8 cellular contexts compared by ENCODE assay signal in the genomic region with DNA sequence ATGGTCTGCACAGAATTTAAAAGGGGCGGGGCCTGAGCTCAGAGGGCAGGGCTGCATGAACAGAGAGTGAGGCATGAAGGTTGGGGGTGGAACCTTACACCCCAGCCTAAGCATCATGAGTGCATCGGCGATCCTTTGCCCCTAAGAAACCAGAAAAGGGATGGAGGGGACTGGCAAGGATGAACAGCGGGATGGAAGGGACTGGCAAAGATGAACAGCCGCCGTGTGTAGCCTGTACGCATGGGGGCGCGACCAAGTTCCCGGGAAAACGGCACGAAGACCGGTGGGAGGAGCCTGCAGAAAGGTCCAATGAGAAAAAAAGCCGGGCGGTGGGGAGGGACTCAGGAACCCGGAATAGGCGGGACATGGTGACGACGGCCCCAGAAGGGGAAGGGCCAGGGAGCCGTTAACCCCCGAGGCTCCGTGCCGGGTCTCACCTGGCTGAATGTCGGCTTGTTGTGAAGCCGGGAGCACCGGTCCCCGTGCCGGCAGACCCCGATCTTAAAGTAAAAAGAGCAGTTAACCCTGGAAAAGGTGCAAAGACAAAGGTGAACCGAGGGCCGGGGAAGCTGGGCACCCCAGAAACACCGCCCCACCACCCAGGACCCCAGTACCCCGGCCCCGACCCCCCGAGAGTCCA. TPM values are rescaled to one million over a fixed set of nuclear protein-coding genes. Genes with fewer than 3 reads are reported as not detected.
DNase-seq lines count a peak whose midpoint lies in the region; ATAC-seq and TF ChIP-seq lines count a peak whose summit lies in the region.

No MANE protein-coding gene starts in this region.

- no peaks in the 10 kb centered on the region for H3K36me3 ChIP-seq in left lung

- H3K4me3 ChIP-seq in left lung: peak overlapping the region; percentile 88

- DNase-seq in NCI-H748 (lab: John Stamatoyannopoulos, UW; ENCODE audit: unreplicated experiment) (peak; percentile 98), dedifferentiated amniotic fluid mesenchymal stem cell (ENCODE audit: extremely low spot score) (peak; percentile 98), left lung (peak; percentile 96 to 97)
- peak; percentile 90 for DNase-seq in activated CD4-positive, alpha-beta T cell treated with anti-CD3 and anti-CD28 coated beads, Interleukin-2, amount 50 U/mL, for 1 hour
- DNase-seq in stimulated activated CD4-positive, alpha-beta T cell treated with anti-CD3 and anti-CD28 coated beads, Interleukin-2, amount 100 ng/mL, for 4 hours (ENCODE audit: low read depth): peak; percentile 90

- no peaks in the 10 kb centered on the region for H3K9me3 ChIP-seq in left lung

- H3K27ac ChIP-seq in 22Rv1 (peak overlapping the region; percentile 98), left lung (peak overlapping the region; percentile 100)

- ATAC-seq in GM18511 (IDR thresholded peaks at IDR 0.05; ENCODE audit: unreplicated experiment) (peak; percentile 43), HG03460 (IDR thresholded peaks at IDR 0.05; ENCODE audit: unreplicated experiment) (peak; percentile 32), left lung (peak; percentile 75)

- intact Hi-C loops in left lung (cut with DNase I): no loop called here

- H3K4me1 ChIP-seq in left lung: peaks cover 18 to 78% of the 10 kb centered on the region in 2 donors

- peak; percentile 56 for TF ChIP-seq CTCF in 22Rv1 (IDR thresholded peaks at IDR 0.05)
- no peak for TF ChIP-seq CTCF in left lung (IDR thresholded peaks at IDR 0.05)

- no peaks in the 10 kb centered on the region for H3K27me3 ChIP-seq in left lung

RNA-seq across cellular contexts. Expression of gene U2AF1L4, which starts 0.4 kb away (rescaled TPM):
- 10 to 100 TPM; 15.2 to 16.6 TPM for total RNA-seq in left lung

RNA-seq across cellular contexts. Expression of gene PSENEN, which starts 0.6 kb away (rescaled TPM):
- 10 to 100 TPM; 59.6 to 90.3 TPM for total RNA-seq in left lung

RNA-seq across cellular contexts. Expression of gene IGFLR1, which starts 2.6 kb away (rescaled TPM):
- total RNA-seq in left lung: 10 to 100 TPM; 14.1 to 25.8 TPM

RNA-seq across cellular contexts. Expression of gene LIN37, which starts 3.6 kb away (rescaled TPM):
- 1 to 10 TPM; 6.6 to 9.9 TPM for total RNA-seq in left lung

RNA-seq across cellular contexts. Expression of gene HSPB6, which starts 12.0 kb away (rescaled TPM):
- 10 to 100 TPM; 38.3 to 39.7 TPM for total RNA-seq in left lung

Comparison
In these comparisons a context has a peak if more than half of its experiments do, and no peak if none do; other contexts are left out.
1. Peak in every context shown above with its lines: DNase-seq, ATAC-seq, H3K4me3 ChIP-seq and H3K27ac ChIP-seq.